Comparison of ENCODE assay signal across 8 cellular contexts in the genomic region with DNA sequence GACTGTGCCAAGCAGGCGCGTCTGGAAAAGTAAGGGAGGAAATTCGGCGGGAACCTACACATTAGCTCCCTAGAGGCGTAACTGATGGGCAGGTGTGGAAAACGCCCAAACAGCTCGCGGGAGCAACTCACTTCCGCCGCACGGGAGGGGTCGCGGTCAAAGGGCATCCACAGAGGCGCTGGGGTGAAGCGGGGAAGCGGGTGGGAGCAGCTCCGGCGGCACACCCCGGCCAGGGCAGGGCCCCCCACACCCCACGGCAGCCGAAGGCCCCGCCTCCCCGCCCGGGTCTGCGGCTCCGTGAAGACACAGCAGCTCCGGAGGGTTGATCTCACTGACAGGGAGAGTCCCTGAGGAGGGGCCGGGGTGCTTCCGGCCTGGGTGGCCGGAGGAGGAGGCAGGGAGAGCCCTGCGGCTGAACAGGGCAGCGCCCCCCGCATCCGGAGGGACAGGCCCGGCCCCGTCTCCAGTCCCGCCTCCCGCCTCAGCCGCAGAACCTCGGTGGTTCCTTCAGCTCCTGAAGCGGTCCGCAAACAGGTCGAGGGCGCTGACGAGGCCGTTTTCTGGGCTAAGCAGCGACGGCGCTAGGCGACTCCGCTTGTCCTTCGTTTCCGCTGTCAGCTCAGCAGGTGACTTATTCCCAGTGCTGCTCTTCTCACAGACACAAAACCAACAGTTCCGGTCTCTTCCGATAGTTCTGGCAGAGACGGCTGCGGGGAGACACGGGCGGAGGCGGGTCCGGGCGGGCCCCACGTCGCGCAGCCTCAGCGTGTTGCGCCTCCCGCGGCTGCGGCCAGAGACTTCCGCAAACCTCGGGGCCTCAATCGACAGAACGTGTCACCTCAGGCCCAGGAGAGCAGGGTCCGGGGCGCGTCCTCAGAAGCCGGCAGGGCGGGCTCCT.
DNase-seq lines count a peak whose midpoint lies in the region; ATAC-seq and TF ChIP-seq lines count a peak whose summit lies in the region.

No MANE protein-coding gene starts in this region.

- no peak overlapping the region for H3K27ac Mint-ChIP-seq in nephron progenitor cell

- H3K36me3 Mint-ChIP-seq in nephron progenitor cell (ENCODE audit: low read depth) = peaks cover 10% of the 10 kb centered on the region

- H3K27ac ChIP-seq in brain microvascular endothelial cell (no peak overlapping the region), thoracic aorta (no peak overlapping the region)

- no peaks in the 10 kb centered on the region for H3K4me1 ChIP-seq in thoracic aorta (ENCODE audit: control insufficient read depth in 1 of 2, low read depth in 2 of 2)

- TF ChIP-seq CTCF in brain microvascular endothelial cell (IDR thresholded peaks at IDR 0.05; ENCODE audit: low read depth, low read length, missing control alignments) = no peak
- TF ChIP-seq CTCF in nephron progenitor cell (IDR thresholded peaks at IDR 0.05) = no peak
- TF ChIP-seq CTCF in thoracic aorta (IDR thresholded peaks at IDR 0.05) = no peak

- H3K27me3 ChIP-seq in H7 (ENCODE audit: control insufficient read depth, insufficient read depth, low read length) (no peaks in the 10 kb centered on the region), brain microvascular endothelial cell (replicated peaks) (no peaks in the 10 kb centered on the region), thoracic aorta (replicated peaks; ENCODE audit: insufficient read depth) (no peaks in the 10 kb centered on the region)

- DNase-seq in H7 = peak; percentile 76
- DNase-seq in UCSD-AML1 (lab: John Stamatoyannopoulos, UW; ENCODE audit: unreplicated experiment) = peak; percentile 43
- peak; percentile 15 for DNase-seq in brain microvascular endothelial cell
- DNase-seq in nephron progenitor cell = no peak
- DNase-seq in thoracic aorta (ENCODE audit: low spot score) = no peak
- no peak for DNase-seq in Ammon's horn (ENCODE audit: low spot score)
- no peak for DNase-seq in MV-4-11 (lab: John Stamatoyannopoulos, UW)
- DNase-seq in NCI-H524 treated with DMSO at 0.1 percent for 48 hours (lab: John Stamatoyannopoulos, UW) = no peak

- H3K4me3 ChIP-seq in H7 (ENCODE audit: insufficient read depth, low read depth, low read length) (no peak overlapping the region), brain microvascular endothelial cell (ENCODE audit: low read depth, low read length) (peak overlapping the region; percentile 43), thoracic aorta (peak overlapping the region; percentile 55)

- in situ Hi-C loops in brain microvascular endothelial cell (cut with HindIII; ENCODE audit: low pct_ligation_motif_present, low sequenced_read_pairs) = no loop called here

- H3K4me3 Mint-ChIP-seq in nephron progenitor cell = peak overlapping the region; percentile 42

- H3K9me3 Mint-ChIP-seq in nephron progenitor cell = peaks cover 10% of the 10 kb centered on the region

- H3K9me3 ChIP-seq in thoracic aorta = no peaks in the 10 kb centered on the region

- H3K4me1 Mint-ChIP-seq in nephron progenitor cell = peaks cover 45% of the 10 kb centered on the region

- ATAC-seq in thoracic aorta (ENCODE audit: insufficient number of reproducible peaks, low FRiP score, low read depth) = no peak

- no peaks in the 10 kb centered on the region for H3K36me3 ChIP-seq in H7 (replicated peaks; ENCODE audit: control insufficient read depth, insufficient read depth, low read length)
- H3K36me3 ChIP-seq in brain microvascular endothelial cell (replicated peaks) = no peaks in the 10 kb centered on the region
- H3K36me3 ChIP-seq in thoracic aorta = no peaks in the 10 kb centered on the region

- H3K27me3 Mint-ChIP-seq in nephron progenitor cell (ENCODE audit: low read depth, poor library complexity) = peaks cover 5% of the 10 kb centered on the region

Comparison
In these comparisons a context has a peak if more than half of its experiments do, and no peak if none do; other contexts are left out.
1. DNase-seq: peak in H7 (single experiment), UCSD-AML1 (single experiment) and brain microvascular endothelial cell (single experiment); none in nephron progenitor cell (single experiment), thoracic aorta (single experiment), Ammon's horn (single experiment), MV-4-11 (single experiment) and NCI-H524 treated with DMSO at 0.1 percent for 48 hours (single experiment).